ENCODE assay signal across 13 cellular contexts in genomic region chr10:68594405-68594804, GRCh38. TPM values are rescaled to one million over a fixed set of nuclear protein-coding genes. Genes with fewer than 3 reads are reported as not detected.
DNase-seq lines count a peak whose midpoint lies in the region; ATAC-seq and TF ChIP-seq lines count a peak whose summit lies in the region.
"Had no signal": no experiment of that assay in that cellular context is flagged by ENCODE, and none has a peak within 500 bp of the region (broad histone marks: within the 10 kb centered on the region; RNA-seq: fewer than 3 reads in every experiment).

No MANE protein-coding gene starts in this region.

- H3K27me3 ChIP-seq in GM23248 (replicated peaks; ENCODE audit: insufficient read depth), result no peaks in the 10 kb centered on the region
- H3K27me3 ChIP-seq in CD4-positive, alpha-beta T cell (ENCODE audit: control insufficient read depth, insufficient read depth, low read length), result no peaks in the 10 kb centered on the region

- TF ChIP-seq CTCF in epithelial cell of esophagus (IDR thresholded peaks at IDR 0.05; ENCODE audit: insufficient read depth, low read depth, low read length, missing control alignments), result no peak
- no peak for TF ChIP-seq CTCF in neural crest cell (conservative IDR thresholded peaks at IDR 0.05)
- no peak for TF ChIP-seq CTCF in CD4-positive, alpha-beta T cell (IDR thresholded peaks at IDR 0.05)

- H3K27me3 Mint-ChIP-seq in neural crest cell (ENCODE audit: low read depth), result no peaks in the 10 kb centered on the region
- H3K27me3 Mint-ChIP-seq in CD4-positive, alpha-beta T cell, result no peaks in the 10 kb centered on the region
- H3K27me3 Mint-ChIP-seq: IgD-negative memory B cell had no signal

- peaks cover 10% of the 10 kb centered on the region for H3K4me1 Mint-ChIP-seq in neural crest cell
- H3K4me1 Mint-ChIP-seq in CD4-positive, alpha-beta T cell (ENCODE audit: low read depth), result no peaks in the 10 kb centered on the region

- H4K20me1 ChIP-seq in GM23248 (ENCODE audit: insufficient read depth), result no peaks in the 10 kb centered on the region

- DNase-seq in GM23248, result peak; percentile 26
- peak; percentile 63 for DNase-seq in epithelial cell of esophagus (ENCODE audit: low read depth)
- DNase-seq in neural crest cell (ENCODE audit: low read depth, low spot score), result no peak
- DNase-seq in activated effector memory CD4-positive, alpha-beta T cell treated with Interleukin-2 at 50 U/mL for 16 hours, result no peak
- no peak for DNase-seq in DMS 273 (lab: John Stamatoyannopoulos, UW; ENCODE audit: unreplicated experiment)
- no peak for DNase-seq in CD4-positive, alpha-beta T cell
- DNase-seq: activated T-cell treated with anti-CD3 and anti-CD28 coated beads for 4 hours, naive B cell, NCI-H526, T-helper 9 cell had no signal

- no peak for ATAC-seq in HG02885 (IDR thresholded peaks at IDR 0.05; ENCODE audit: poor library complexity, unreplicated experiment)
- ATAC-seq in CD4-positive, alpha-beta T cell (ENCODE audit: poor library complexity), result no peak

- H3F3A ChIP-seq in GM23248 (ENCODE audit: insufficient read depth), result no peaks in the 10 kb centered on the region

- no peaks in the 10 kb centered on the region for H3K9me3 Mint-ChIP-seq in neural crest cell
- no peaks in the 10 kb centered on the region for H3K9me3 Mint-ChIP-seq in CD4-positive, alpha-beta T cell
- H3K9me3 Mint-ChIP-seq: IgD-negative memory B cell, naive B cell had no signal

- H3K27ac ChIP-seq in GM23248, result no peak overlapping the region
- no peak overlapping the region for H3K27ac ChIP-seq in CD4-positive, alpha-beta T cell (ENCODE audit: low read depth, low read length)

- peak overlapping the region; percentile 62 for H3K27ac Mint-ChIP-seq in neural crest cell (ENCODE audit: unreplicated experiment)
- H3K27ac Mint-ChIP-seq in CD4-positive, alpha-beta T cell, result no peak overlapping the region
- H3K27ac Mint-ChIP-seq: IgD-negative memory B cell, naive B cell had no signal

- H3K9ac ChIP-seq in GM23248, result no peak overlapping the region

- no peaks in the 10 kb centered on the region for H3K9me3 ChIP-seq in GM23248 (ENCODE audit: low read depth)
- H3K9me3 ChIP-seq in CD4-positive, alpha-beta T cell (ENCODE audit: control insufficient read depth, low read length), result no peaks in the 10 kb centered on the region

- H3K4me3 ChIP-seq in GM23248 (no peak overlapping the region), epithelial cell of esophagus (ENCODE audit: low read length) (no peak overlapping the region)

- no peaks in the 10 kb centered on the region for H3K79me2 ChIP-seq in GM23248 (ENCODE audit: insufficient read depth)

- H3K4me3 Mint-ChIP-seq in neural crest cell, result no peak overlapping the region
- H3K4me3 Mint-ChIP-seq in CD4-positive, alpha-beta T cell, result no peak overlapping the region
- H3K4me3 Mint-ChIP-seq: IgD-negative memory B cell, naive B cell had no signal

- POLR2A ChIA-PET in CD4-positive, alpha-beta T cell (lab: Charles Lee), result no interaction called here

- WGBS in GM23248 (ENCODE audit: low coverage in 1 of 2, low lambda C conversion rate in 2 of 2, missing lambda C conversion rate in 2 of 2), 2 experiments, result 88 to 89% methylated on average over 5 of the region's 5 CpGs

- H3K36me3 ChIP-seq in GM23248 (ENCODE audit: low read depth), result no peaks in the 10 kb centered on the region

- no peaks in the 10 kb centered on the region for H3K9me2 ChIP-seq in GM23248 (ENCODE audit: insufficient read depth)

- H3K4me2 ChIP-seq in GM23248 (ENCODE audit: unreplicated experiment), result no peak overlapping the region

- peaks cover 7% of the 10 kb centered on the region for H3K4me1 ChIP-seq in GM23248 (ENCODE audit: insufficient read depth)

- in situ Hi-C loops in GM23248 (cut with MboI), result no loop called here

- H2AFZ ChIP-seq in GM23248, result no peak overlapping the region

- CTCF ChIA-PET in CD4-positive, alpha-beta T cell (lab: Charles Lee), result no interaction called here

- H3K36me3 Mint-ChIP-seq in neural crest cell (ENCODE audit: low read depth), result peaks cover 3% of the 10 kb centered on the region
- H3K36me3 Mint-ChIP-seq in CD4-positive, alpha-beta T cell (ENCODE audit: low read depth), result no peaks in the 10 kb centered on the region
- H3K36me3 Mint-ChIP-seq: IgD-negative memory B cell, naive B cell had no signal

- intact Hi-C loops in CD4-positive, alpha-beta T cell (cut with DNase I, micrococcal nuclease), result no loop called here

TF ChIP-seq in PFSK-1, 5 proteins besides CTCF, POLR2A, EP300 and RAD21:
- TF ChIP-seq FOXP2 (optimal IDR thresholded peaks at IDR 0.05; ENCODE audit: borderline replicate concordance, extremely low read depth, extremely low read length, insufficient read depth) (no peak), TAF1 (IDR thresholded peaks at IDR 0.05; ENCODE audit: borderline replicate concordance, insufficient read depth, low read length) (peak; percentile 77; the same call in 1 of the 2 replicates)

RNA-seq across cellular contexts. Expression of gene TET1, which starts 34.3 kb away (rescaled TPM):
- total RNA-seq in GM23248 (2014; rRNA removed; shearing (Covaris generic)), result 1.3 and 2.1 TPM in 2 replicates
- polyA plus RNA-seq in GM23248 (2016; fragmentation: Nextera tagmentation; extraction: Ambion mirVana), result 0.68 and 0.84 TPM in 2 replicates
- 2.4 TPM for polyA plus RNA-seq in PFSK-1 (2012; ENCODE audit: insufficient read length, low read depth)
- 27.7 and 30.0 TPM in 2 replicates for total RNA-seq in neural crest cell
- total RNA-seq in CD4-positive, alpha-beta T cell, result 1 to 10 TPM; 1.5 TPM

Comparison
In these comparisons a context has a peak if more than half of its experiments do, and no peak if none do; other contexts are left out.
1. DNase-seq: peak in GM23248 (single experiment) and epithelial cell of esophagus (single experiment); none in neural crest cell (single experiment), activated effector memory CD4-positive, alpha-beta T cell treated with Interleukin-2 at 50 U/mL for 16 hours (single experiment), DMS 273 (single experiment) and CD4-positive, alpha-beta T cell (0 of 10).